7 cellular contexts compared by ENCODE assay signal in genomic region chr4:110005461-110006056, GRCh38.
A peak's percentile ranks its signal among the peaks of the same experiment; 100 is the strongest.
DNase-seq lines count a peak whose midpoint lies in the region; ATAC-seq and TF ChIP-seq lines count a peak whose summit lies in the region.

No MANE protein-coding gene starts in this region.

- H3K4me3 ChIP-seq in OCI-LY3 (ENCODE audit: low read length) = no peak overlapping the region
- no peak overlapping the region for H3K4me3 ChIP-seq in mesendoderm (ENCODE audit: low read length)

- no peaks in the 10 kb centered on the region for H3K79me1 ChIP-seq in mesendoderm (ENCODE audit: low read length)

- no peak overlapping the region for H3K23ac ChIP-seq in mesendoderm (ENCODE audit: low read length)

- H3K9me3 ChIP-seq in OCI-LY3 (ENCODE audit: insufficient read depth, low read length) = no peaks in the 10 kb centered on the region

- H4K5ac ChIP-seq in mesendoderm (ENCODE audit: low read length) = no peak overlapping the region

- H3K79me2 ChIP-seq in OCI-LY3 (ENCODE audit: low read length) (no peaks in the 10 kb centered on the region), mesendoderm (ENCODE audit: control insufficient read depth, insufficient read depth, low read length) (no peaks in the 10 kb centered on the region)

- H2BK15ac ChIP-seq in mesendoderm (replicated peaks; ENCODE audit: low read depth) = no peak overlapping the region

- no peak overlapping the region for H4K8ac ChIP-seq in mesendoderm (ENCODE audit: low read depth, low read length)

- peaks cover 3% of the 10 kb centered on the region; the same call in 1 of the 2 replicates for H3K4me1 ChIP-seq in OCI-LY3 (ENCODE audit: low read length)
- H3K4me1 ChIP-seq in mesendoderm (ENCODE audit: control insufficient read depth, low read depth, low read length) = no peaks in the 10 kb centered on the region

- no peak overlapping the region for H3K9ac ChIP-seq in OCI-LY3 (ENCODE audit: low read length)
- H3K9ac ChIP-seq in mesendoderm (ENCODE audit: low read length) = no peak overlapping the region

- H3K27ac ChIP-seq in OCI-LY3 (ENCODE audit: low read length) = no peak overlapping the region
- no peak overlapping the region for H3K27ac ChIP-seq in mesendoderm (ENCODE audit: low read depth, low read length)

- H3K36me3 ChIP-seq in OCI-LY3 (replicated peaks; ENCODE audit: low read depth, low read length) (no peaks in the 10 kb centered on the region), mesendoderm (ENCODE audit: control insufficient read depth, insufficient read depth, low read length) (no peaks in the 10 kb centered on the region)

- DNase-seq in Daoy (ENCODE audit: low read depth) (peak; percentile 33), dedifferentiated amniotic fluid mesenchymal stem cell (ENCODE audit: extremely low spot score) (peak; percentile 75), mesendoderm (peak; percentile 62)

- no peaks in the 10 kb centered on the region for H4K20me1 ChIP-seq in OCI-LY3 (ENCODE audit: insufficient read depth, low read length)

- WGBS in mesendoderm (ENCODE audit: extremely low coverage, insufficient coverage, low lambda C conversion rate) = no CpG with 5 or more reads among the region's 1 CpG

- peak; percentile 90 for ATAC-seq in GM19351 (IDR thresholded peaks at IDR 0.05; ENCODE audit: unreplicated experiment)
- ATAC-seq in HG03571 (IDR thresholded peaks at IDR 0.05; ENCODE audit: unreplicated experiment) = peak; percentile 69
- ATAC-seq in HG03097 (IDR thresholded peaks at IDR 0.05; ENCODE audit: low FRiP score, unreplicated experiment) = no peak

- H3K4me2 ChIP-seq in OCI-LY3 (ENCODE audit: low read length) = no peak overlapping the region
- no peak overlapping the region for H3K4me2 ChIP-seq in mesendoderm (ENCODE audit: low read length)

- no peak overlapping the region for H2BK120ac ChIP-seq in mesendoderm (ENCODE audit: low read depth, low read length)

- no peak overlapping the region for H3K4ac ChIP-seq in mesendoderm (ENCODE audit: low read depth, low read length)

- H2AK5ac ChIP-seq in mesendoderm (ENCODE audit: low read length) = no peak overlapping the region

- no peak overlapping the region for H3K18ac ChIP-seq in mesendoderm (ENCODE audit: low read length)

- no peak overlapping the region for H2AFZ ChIP-seq in OCI-LY3 (ENCODE audit: low read depth, low read length)

- no peak overlapping the region for H2BK5ac ChIP-seq in mesendoderm (ENCODE audit: low read length)

- H3K56ac ChIP-seq in mesendoderm (ENCODE audit: low read length) = no peak overlapping the region

- peak; percentile 89 for TF ChIP-seq CTCF in OCI-LY3 (IDR thresholded peaks at IDR 0.05; ENCODE audit: low read depth, low read length)

- peaks cover 16% of the 10 kb centered on the region for H3K27me3 ChIP-seq in OCI-LY3 (ENCODE audit: low read depth, low read length)
- no peaks in the 10 kb centered on the region for H3K27me3 ChIP-seq in mesendoderm (ENCODE audit: insufficient read depth, low read length, poor library complexity)
